ENCODE assay signal across 14 cellular contexts in the genomic region with DNA sequence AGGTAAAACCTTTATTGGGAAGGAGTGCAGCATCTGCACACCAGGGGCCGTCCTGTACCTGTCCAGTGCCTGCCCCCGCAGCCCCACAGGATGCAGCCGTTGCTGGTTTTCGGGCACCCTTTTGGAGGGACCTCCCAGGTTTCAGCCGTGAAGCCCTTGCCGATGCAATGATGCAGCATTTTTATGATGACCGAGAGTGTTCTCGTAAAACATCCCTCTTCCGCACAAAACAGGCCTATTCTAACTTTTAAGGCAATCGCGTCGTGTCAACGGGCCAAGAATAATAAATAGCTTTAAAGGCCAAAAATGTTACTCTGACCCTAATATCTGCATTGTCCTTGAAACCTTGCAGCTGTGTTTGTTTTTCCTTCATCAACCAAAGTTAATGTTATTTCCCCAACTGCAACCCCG.
DNase-seq lines count a peak whose midpoint lies in the region; ATAC-seq and TF ChIP-seq lines count a peak whose summit lies in the region.
"Had no signal": no experiment of that assay in that cellular context is flagged by ENCODE, and none has a peak within 500 bp of the region (broad histone marks: within the 10 kb centered on the region; RNA-seq: fewer than 3 reads in every experiment).

No MANE protein-coding gene starts in this region.

- no peaks in the 10 kb centered on the region for H4K20me1 ChIP-seq in osteoblast (ENCODE audit: insufficient read depth, low read length)

- no peak for TF ChIP-seq POLR2A in heart left ventricle (IDR thresholded peaks at IDR 0.05)

- no peaks in the 10 kb centered on the region for H3K79me2 ChIP-seq in osteoblast (ENCODE audit: insufficient read depth, low read length)

- intact Hi-C loops in heart left ventricle (cut with DNase I) = no loop called here

- H3K27me3 ChIP-seq in heart left ventricle = no peaks in the 10 kb centered on the region
- H3K27me3 ChIP-seq in osteoblast (ENCODE audit: insufficient read depth, low read length) = no peaks in the 10 kb centered on the region

- no peak overlapping the region for H3K4me3 ChIP-seq in heart left ventricle
- no peak overlapping the region for H3K4me3 ChIP-seq in osteoblast (ENCODE audit: insufficient read depth, low read length)

- H3K4me2 ChIP-seq in osteoblast (ENCODE audit: insufficient read depth, low read length) = no peak overlapping the region

- 71 to 77% (median 75%) methylated on average over 14 of the region's 14 CpGs for WGBS in heart left ventricle, 4 donors

- H3K27ac ChIP-seq in heart left ventricle (peak overlapping the region in 9 of 12 donors; percentile 23 to 79 (median 56)), osteoblast (ENCODE audit: low read depth, low read length) (no peak overlapping the region)
- H3K27ac ChIP-seq: 22Rv1 had no signal

- H2AFZ ChIP-seq in osteoblast (ENCODE audit: low read length) = no peak overlapping the region

- H3K4me1 ChIP-seq in heart left ventricle (peaks cover 0 to 21% (median 0%) of the 10 kb centered on the region in 12 donors), osteoblast (ENCODE audit: insufficient read depth, low read length) (no peaks in the 10 kb centered on the region)

- H3K36me3 ChIP-seq in heart left ventricle (peaks cover 0 to 44% (median 0%) of the 10 kb centered on the region in 9 donors), osteoblast (ENCODE audit: insufficient read depth, low read length) (peaks cover 38% of the 10 kb centered on the region)

- ATAC-seq in heart left ventricle = peak; percentile 35 to 77 (median 62)
- ATAC-seq: Panc1 had no signal

- no peak for TF ChIP-seq CTCF in heart left ventricle (IDR thresholded peaks at IDR 0.05)
- no peak for TF ChIP-seq CTCF in osteoblast (IDR thresholded peaks at IDR 0.05; ENCODE audit: extremely low read depth, low read depth, low read length)

- DNase-seq in activated CD8-positive, alpha-beta memory T cell treated with anti-CD3 and anti-CD28 coated beads for 24 hours = peak; percentile 13
- DNase-seq in activated CD8-positive, alpha-beta memory T cell treated with anti-CD3 and anti-CD28 coated beads, Interleukin-2, amount 50 U/mL, for 4 hours = no peak
- DNase-seq in heart left ventricle (peak in 3 of 5 donors; percentile 23 to 49 (median 47)), osteoblast (ENCODE audit: insufficient read length, low spot score, missing footprints) (peak; percentile 55), NCI-H526 treated with DMSO at 0.1 percent for 48 hours (lab: John Stamatoyannopoulos, UW) (no peak), cerebellum (ENCODE audit: low spot score) (no peak), NCI-H1092 treated with DMSO at 0.1 percent for 48 hours (lab: John Stamatoyannopoulos, UW) (no peak)
- DNase-seq in stimulated activated naive CD4-positive, alpha-beta T cell (lab: John Stamatoyannopoulos, UW) = no peak
- DNase-seq: activated CD4-positive, CD25-positive, alpha-beta regulatory T cell treated with anti-CD3 and anti-CD28 coated beads, Interleukin-2, amount 50 U/mL, for 72 hours; hypothalamus; mesenchymal stem cell; NCI-H2029 treated with DMSO at 0.1 percent for 48 hours had no signal

- H3K9me3 ChIP-seq in heart left ventricle = peaks cover 0 to 14% (median 0%) of the 10 kb centered on the region in 12 donors
- no peaks in the 10 kb centered on the region for H3K9me3 ChIP-seq in osteoblast (ENCODE audit: low read depth, low read length)

Comparison
In these comparisons a context has a peak if more than half of its experiments do, and no peak if none do; other contexts are left out.
1. DNase-seq: peak in activated CD8-positive, alpha-beta memory T cell treated with anti-CD3 and anti-CD28 coated beads for 24 hours (single experiment), heart left ventricle (3 of 5) and osteoblast (single experiment); none in activated CD8-positive, alpha-beta memory T cell treated with anti-CD3 and anti-CD28 coated beads, Interleukin-2, amount 50 U/mL, for 4 hours (single experiment), stimulated activated naive CD4-positive, alpha-beta T cell (0 of 6), NCI-H526 treated with DMSO at 0.1 percent for 48 hours (single experiment), cerebellum (single experiment) and NCI-H1092 treated with DMSO at 0.1 percent for 48 hours (single experiment).